Comparison of ENCODE assay signal across 11 cellular contexts in genomic region chr15:72781621-72782020, GRCh38. TPM values are rescaled to one million over a fixed set of nuclear protein-coding genes. Genes with fewer than 3 reads are reported as not detected.
DNase-seq lines count a peak whose midpoint lies in the region; ATAC-seq and TF ChIP-seq lines count a peak whose summit lies in the region.
"Had no signal": no experiment of that assay in that cellular context is flagged by ENCODE, and none has a peak within 500 bp of the region (broad histone marks: within the 10 kb centered on the region; RNA-seq: fewer than 3 reads in every experiment).

No MANE protein-coding gene starts in this region.

- peaks cover 27% of the 10 kb centered on the region for H4K20me1 ChIP-seq in Loucy (ENCODE audit: insufficient read depth, low read length, poor library complexity, severe bottlenecking)

- H3K4me3 Mint-ChIP-seq in T-helper 1 cell treated with Interleukin-12 subunit alpha and Interleukin-12 subunit beta and Interleukin-4 antibody, amounts not matched to agents 30 μg/mL and 1 μg/mL, for 36 hours, result peak overlapping the region; percentile 71
- peak overlapping the region; percentile 86 for H3K4me3 Mint-ChIP-seq in central memory CD8-positive, alpha-beta T cell
- peak overlapping the region; percentile 43 for H3K4me3 Mint-ChIP-seq in progenitor cell of endocrine pancreas (ENCODE audit: low read depth)

- no peak overlapping the region for H2AFZ ChIP-seq in Loucy (ENCODE audit: low read length)

- H3K9me3 ChIP-seq in Loucy (ENCODE audit: insufficient read depth, low read depth, low read length), result no peaks in the 10 kb centered on the region

- H3K27me3 ChIP-seq in Loucy (ENCODE audit: insufficient read depth, low read length, poor library complexity, severe bottlenecking), result no peaks in the 10 kb centered on the region

- peak overlapping the region; percentile 76 for H3K4me2 ChIP-seq in Loucy (ENCODE audit: low read depth, low read length, poor library complexity, severe bottlenecking)

- peaks cover 41% of the 10 kb centered on the region for H3K4me1 ChIP-seq in Loucy (ENCODE audit: insufficient read depth, low read length, poor library complexity, severe bottlenecking)

- DNase-seq in T-helper 1 cell, result no peak
- DNase-seq in central memory CD8-positive, alpha-beta T cell (ENCODE audit: low spot score in 2 of 2), result no peak
- no peak for DNase-seq in progenitor cell of endocrine pancreas (ENCODE audit: low spot score, unreplicated experiment)
- DNase-seq in T-helper 9 cell, result no peak
- no peak for DNase-seq in omental fat pad (ENCODE audit: low spot score)
- DNase-seq: cortex of kidney; NCI-H2081; stimulated activated CD4-positive, alpha-beta T cell treated with anti-CD3 and anti-CD28 coated beads, Interleukin-4, amount 100 ng/mL, for 24 hours had no signal

- H3K36me3 Mint-ChIP-seq in T-helper 1 cell treated with Interleukin-12 subunit alpha and Interleukin-12 subunit beta and Interleukin-4 antibody, amounts not matched to agents 30 μg/mL and 1 μg/mL, for 36 hours (ENCODE audit: low read depth), result peaks cover 35% of the 10 kb centered on the region
- peaks cover 39% of the 10 kb centered on the region for H3K36me3 Mint-ChIP-seq in central memory CD8-positive, alpha-beta T cell (ENCODE audit: insufficient read depth)
- H3K36me3 Mint-ChIP-seq in progenitor cell of endocrine pancreas (ENCODE audit: insufficient read depth), result peaks cover 3% of the 10 kb centered on the region

- no peak overlapping the region for H3K27ac Mint-ChIP-seq in T-helper 1 cell treated with Interleukin-12 subunit alpha and Interleukin-12 subunit beta and Interleukin-4 antibody, amounts not matched to agents 30 μg/mL and 1 μg/mL, for 36 hours
- H3K27ac Mint-ChIP-seq in central memory CD8-positive, alpha-beta T cell (ENCODE audit: low read depth), result peak overlapping the region; percentile 93
- H3K27ac Mint-ChIP-seq in progenitor cell of endocrine pancreas, result peak overlapping the region; percentile 2

- no peaks in the 10 kb centered on the region for H3K9me2 ChIP-seq in Loucy (replicated peaks; ENCODE audit: low read depth, low read length)

- no peaks in the 10 kb centered on the region for H3F3A ChIP-seq in Loucy (ENCODE audit: low read depth)

- ATAC-seq in central memory CD8-positive, alpha-beta T cell (replicated peaks; ENCODE audit: extremely low read depth, poor library complexity, severe bottlenecking), result no peak
- ATAC-seq in GM21360 (IDR thresholded peaks at IDR 0.05; ENCODE audit: unreplicated experiment), result no peak
- ATAC-seq in omental fat pad (ENCODE audit: low FRiP score), result no peak

- TF ChIP-seq CTCF in Loucy (conservative IDR thresholded peaks at IDR 0.05; ENCODE audit: low read length), result no peak
- TF ChIP-seq CTCF in progenitor cell of endocrine pancreas (IDR thresholded peaks at IDR 0.05; ENCODE audit: unreplicated experiment), result no peak
- TF ChIP-seq CTCF in omental fat pad (IDR thresholded peaks at IDR 0.05), result no peak

- H3K27me3 Mint-ChIP-seq in T-helper 1 cell treated with Interleukin-12 subunit alpha and Interleukin-12 subunit beta and Interleukin-4 antibody, amounts not matched to agents 30 μg/mL and 1 μg/mL, for 36 hours (ENCODE audit: low read depth), result no peaks in the 10 kb centered on the region
- no peaks in the 10 kb centered on the region for H3K27me3 Mint-ChIP-seq in central memory CD8-positive, alpha-beta T cell
- no peaks in the 10 kb centered on the region for H3K27me3 Mint-ChIP-seq in progenitor cell of endocrine pancreas

- peaks cover 67% of the 10 kb centered on the region for H3K79me2 ChIP-seq in Loucy (ENCODE audit: insufficient read depth, low read length)

- no peaks in the 10 kb centered on the region for H3K36me3 ChIP-seq in Loucy (ENCODE audit: insufficient read depth, low read length)

- H3K4me3 ChIP-seq in Loucy (ENCODE audit: low read length, poor library complexity, severe bottlenecking), result peak overlapping the region; percentile 88

- peaks cover 44% of the 10 kb centered on the region for H3K4me1 Mint-ChIP-seq in T-helper 1 cell treated with Interleukin-12 subunit alpha and Interleukin-12 subunit beta and Interleukin-4 antibody, amounts not matched to agents 30 μg/mL and 1 μg/mL, for 36 hours (ENCODE audit: low read depth)
- peaks cover 61% of the 10 kb centered on the region for H3K4me1 Mint-ChIP-seq in central memory CD8-positive, alpha-beta T cell
- peaks cover 15% of the 10 kb centered on the region for H3K4me1 Mint-ChIP-seq in progenitor cell of endocrine pancreas (ENCODE audit: low read depth)

- H3K9me3 Mint-ChIP-seq in T-helper 1 cell treated with Interleukin-12 subunit alpha and Interleukin-12 subunit beta and Interleukin-4 antibody, amounts not matched to agents 30 μg/mL and 1 μg/mL, for 36 hours, result no peaks in the 10 kb centered on the region
- no peaks in the 10 kb centered on the region for H3K9me3 Mint-ChIP-seq in central memory CD8-positive, alpha-beta T cell
- H3K9me3 Mint-ChIP-seq in progenitor cell of endocrine pancreas (ENCODE audit: low read depth), result no peaks in the 10 kb centered on the region

- peak overlapping the region; percentile 84 for H3K9ac ChIP-seq in Loucy (ENCODE audit: low read depth, low read length, poor library complexity, severe bottlenecking)

RNA-seq across cellular contexts. Expression of gene ADPGK, which starts 1.9 kb away (rescaled TPM):
- total RNA-seq in progenitor cell of endocrine pancreas (46.5 and 52.6 TPM in 2 replicates), omental fat pad (10 to 100 TPM; 45.7 to 93.2 (median 61.1) TPM)
